Comparison of ENCODE assay signal across 42 cellular contexts in genomic region chr6:17088091-17088611, GRCh38. TPM values are rescaled to one million over a fixed set of nuclear protein-coding genes. Genes with fewer than 3 reads are reported as not detected.
"Had no signal": no experiment of that assay in that cellular context is flagged by ENCODE, and none has a peak within 500 bp of the region (broad histone marks: within the 10 kb centered on the region; RNA-seq: fewer than 3 reads in every experiment).

No MANE protein-coding gene starts in this region.

- H3K4me1 ChIP-seq: adrenal gland, ascending aorta, breast epithelium had no signal

- H3K4me3 ChIP-seq: adrenal gland, ascending aorta, body of pancreas, breast epithelium, cardiac muscle cell had no signal

- H3K36me3 Mint-ChIP-seq: activated naive CD4-positive, alpha-beta T cell treated with anti-CD3 and anti-CD28 coated beads, Interleukin-2, amount 10 ng/mL, durations not matched to agents 7 days and 5 days; activated naive CD4-positive, alpha-beta T cell treated with anti-CD3 and anti-CD28 coated beads, Interleukin-2, amount 50 U/mL, for 24 hours; activated naive CD4-positive, alpha-beta T cell treated with anti-CD3 and anti-CD28 coated beads, Interleukin-2, amount 50 U/mL, for 72 hours; activated naive CD8-positive, alpha-beta T cell; activated naive CD8-positive, alpha-beta T cell treated with anti-CD3 and anti-CD28 coated beads, Interleukin-2, amount 10 ng/mL, durations not matched to agents 7 days and 5 days; brain had no signal

- H3K27ac Mint-ChIP-seq: activated naive CD4-positive, alpha-beta T cell treated with anti-CD3 and anti-CD28 coated beads for 36 hours; activated naive CD4-positive, alpha-beta T cell treated with anti-CD3 and anti-CD28 coated beads, Interleukin-2, amount 10 ng/mL, durations not matched to agents 7 days and 5 days; activated naive CD4-positive, alpha-beta T cell treated with anti-CD3 and anti-CD28 coated beads, Interleukin-2, amount 50 U/mL, for 24 hours; activated naive CD4-positive, alpha-beta T cell treated with anti-CD3 and anti-CD28 coated beads, Interleukin-2, amount 50 U/mL, for 72 hours; activated naive CD8-positive, alpha-beta T cell; activated naive CD8-positive, alpha-beta T cell treated with anti-CD3 and anti-CD28 coated beads for 36 hours; activated naive CD8-positive, alpha-beta T cell treated with anti-CD3 and anti-CD28 coated beads, Interleukin-2, amount 10 ng/mL, durations not matched to agents 7 days and 5 days; activated naive CD8-positive, alpha-beta T cell treated with anti-CD3 and anti-CD28 coated beads, Interleukin-2, amount 50 U/mL, for 24 hours; activated T-cell treated with anti-CD3 and anti-CD28 coated beads, Interleukin-2, amount 50 U/mL, for 24 hours; activated T-cell treated with anti-CD3 and anti-CD28 coated beads, Interleukin-2, amount 50 U/mL, for 72 hours; activated T-helper 1 cell treated with anti-CD3 and anti-CD28 coated beads, Interleukin-12 subunit alpha, Interleukin-12 subunit beta, Interleukin-2, Interleukin-4 antibody, amounts not matched to agents 30 ng/mL and 10 ng/mL and 1 ng/mL, durations not matched to agents 14 hours and 24 hours and 36 hours; activated T-helper 17 cell treated with anti-CD3 and anti-CD28 coated beads, Interleukin-2, amount 50 U/mL, for 72 hours; activated T-helper 2 cell treated with anti-CD3 and anti-CD28 coated beads, Interferon-gamma antibody, Interleukin-2, Interleukin-4, amounts not matched to agents 10 μg/mL and 5 μg/mL and 100 μg/mL, durations not matched to agents 14 hours and 24 hours and 36 hours had no signal

- H3K4me1 Mint-ChIP-seq: activated naive CD4-positive, alpha-beta T cell treated with anti-CD3 and anti-CD28 coated beads, Interleukin-2, amount 10 ng/mL, durations not matched to agents 7 days and 5 days; activated naive CD4-positive, alpha-beta T cell treated with anti-CD3 and anti-CD28 coated beads, Interleukin-2, amount 50 U/mL, for 24 hours; activated naive CD8-positive, alpha-beta T cell treated with anti-CD3 and anti-CD28 coated beads for 36 hours; activated naive CD8-positive, alpha-beta T cell treated with anti-CD3 and anti-CD28 coated beads, Interleukin-2, amount 10 ng/mL, durations not matched to agents 7 days and 5 days; activated naive CD8-positive, alpha-beta T cell treated with anti-CD3 and anti-CD28 coated beads, Interleukin-2, amount 50 U/mL, for 24 hours; activated T-helper 17 cell treated with anti-CD3 and anti-CD28 coated beads, Interleukin-2, amount 50 U/mL, for 72 hours; central memory CD8-positive, alpha-beta T cell had no signal

- ATAC-seq: activated naive CD4-positive, alpha-beta T cell treated with anti-CD3 and anti-CD28 coated beads, Interleukin-2, amount 50 U/mL, for 72 hours; activated naive CD8-positive, alpha-beta T cell treated with anti-CD3 and anti-CD28 coated beads, Interleukin-2, amount 50 U/mL, for 24 hours; activated T-cell treated with anti-CD3 and anti-CD28 coated beads, Interleukin-2, amount 50 U/mL, for 4 hours; activated T-cell treated with anti-CD3 and anti-CD28 coated beads, Interleukin-2, amount 50 U/mL, for 72 hours; activated T-helper 17 cell treated with anti-CD3 and anti-CD28 coated beads, Interleukin-2, amount 50 U/mL, for 72 hours; body of pancreas had no signal

- H3K36me3 ChIP-seq: adrenal gland, ascending aorta, brain microvascular endothelial cell, breast epithelium, cardiac muscle cell had no signal

- FAIRE-seq: astrocyte had no signal

- H3K9me3 ChIP-seq: adrenal gland, ascending aorta, body of pancreas, breast epithelium had no signal

- H3K27me3 ChIP-seq: ascending aorta, body of pancreas, brain microvascular endothelial cell, breast epithelium, cardiac muscle cell had no signal

- H3K4me3 Mint-ChIP-seq: activated naive CD4-positive, alpha-beta T cell treated with anti-CD3 and anti-CD28 coated beads for 36 hours; activated naive CD4-positive, alpha-beta T cell treated with anti-CD3 and anti-CD28 coated beads, Interleukin-2, amount 10 ng/mL, durations not matched to agents 7 days and 5 days; activated naive CD4-positive, alpha-beta T cell treated with anti-CD3 and anti-CD28 coated beads, Interleukin-2, amount 50 U/mL, for 24 hours; activated naive CD8-positive, alpha-beta T cell; activated naive CD8-positive, alpha-beta T cell treated with anti-CD3 and anti-CD28 coated beads for 36 hours; activated naive CD8-positive, alpha-beta T cell treated with anti-CD3 and anti-CD28 coated beads, Interleukin-2, amount 10 ng/mL, durations not matched to agents 7 days and 5 days; activated naive CD8-positive, alpha-beta T cell treated with anti-CD3 and anti-CD28 coated beads, Interleukin-2, amount 50 U/mL, for 24 hours; activated T-cell treated with anti-CD3 and anti-CD28 coated beads, Interleukin-2, amount 50 U/mL, for 24 hours; activated T-cell treated with anti-CD3 and anti-CD28 coated beads, Interleukin-2, amount 50 U/mL, for 4 hours; activated T-cell treated with anti-CD3 and anti-CD28 coated beads, Interleukin-2, amount 50 U/mL, for 72 hours; activated T-helper 1 cell treated with anti-CD3 and anti-CD28 coated beads, Interleukin-12 subunit alpha, Interleukin-12 subunit beta, Interleukin-2, Interleukin-4 antibody, amounts not matched to agents 30 ng/mL and 10 ng/mL and 1 ng/mL, durations not matched to agents 14 hours and 24 hours and 36 hours; activated T-helper 17 cell treated with anti-CD3 and anti-CD28 coated beads, Interleukin-2, amount 50 U/mL, for 72 hours; brain; central memory CD8-positive, alpha-beta T cell had no signal

- H3K9me3 Mint-ChIP-seq: activated naive CD4-positive, alpha-beta T cell treated with anti-CD3 and anti-CD28 coated beads, Interleukin-2, amount 10 ng/mL, durations not matched to agents 7 days and 5 days; activated T-helper 1 cell treated with anti-CD3 and anti-CD28 coated beads, Interleukin-12 subunit alpha, Interleukin-12 subunit beta, Interleukin-2, Interleukin-4 antibody, amounts not matched to agents 30 ng/mL and 10 ng/mL and 1 ng/mL, durations not matched to agents 14 hours and 24 hours and 36 hours; activated T-helper 2 cell treated with anti-CD3 and anti-CD28 coated beads, Interferon-gamma antibody, Interleukin-2, Interleukin-4, amounts not matched to agents 10 μg/mL and 5 μg/mL and 100 μg/mL, durations not matched to agents 14 hours and 24 hours and 36 hours had no signal

- DNase-seq: activated effector memory CD4-positive, alpha-beta T cell treated with anti-CD3 and anti-CD28 coated beads, Interleukin-2, amount 50 U/mL, for 16 hours; activated effector memory CD4-positive, alpha-beta T cell treated with Interleukin-2 at 50 U/mL for 16 hours; activated gamma-delta T cell; activated gamma-delta T cell treated with Interleukin-2 at 50 U/mL for 16 hours; activated naive CD4-positive, alpha-beta T cell; activated naive CD4-positive, alpha-beta T cell treated with anti-CD3 and anti-CD28 coated beads for 36 hours; activated naive CD4-positive, alpha-beta T cell treated with anti-CD3 and anti-CD28 coated beads, Interleukin-2, amount 10 ng/mL, durations not matched to agents 7 days and 5 days; activated naive CD4-positive, alpha-beta T cell treated with anti-CD3 and anti-CD28 coated beads, Interleukin-2, amount 50 U/mL, for 16 hours; activated naive CD4-positive, alpha-beta T cell treated with Interleukin-2 at 50 U/mL for 16 hours; activated naive CD8-positive, alpha-beta T cell treated with anti-CD3 and anti-CD28 coated beads for 36 hours; activated naive CD8-positive, alpha-beta T cell treated with anti-CD3 and anti-CD28 coated beads, Interleukin-2, amount 10 ng/mL, durations not matched to agents 7 days and 5 days; activated naive CD8-positive, alpha-beta T cell treated with anti-CD3 and anti-CD28 coated beads, Interleukin-2, amount 50 U/mL, for 24 hours; activated T-cell treated with anti-CD3 and anti-CD28 coated beads, Interleukin-2, amount 50 U/mL, for 1 hour; activated T-cell treated with anti-CD3 and anti-CD28 coated beads, Interleukin-2, amount 50 U/mL, for 24 hours; activated T-cell treated with anti-CD3 and anti-CD28 coated beads, Interleukin-2, amount 50 U/mL, for 4 hours; activated T-cell treated with anti-CD3 and anti-CD28 coated beads, Interleukin-2, amount 50 U/mL, for 48 hours; activated T-cell treated with anti-CD3 and anti-CD28 coated beads, Interleukin-2, amount 50 U/mL, for 72 hours; adrenal gland; amniotic stem cell; amygdala; anterior cingulate cortex; aorta; body of pancreas; brain microvascular endothelial cell; caudate nucleus; central memory CD4-positive, alpha-beta T cell; cerebellar nuclear complex had no signal

- H3K27ac ChIP-seq: adrenal gland, ascending aorta, brain microvascular endothelial cell, breast epithelium, cardiac muscle cell had no signal

RNA-seq across cellular contexts. Expression of gene STMND1, which starts 13.7 kb away (rescaled TPM):
- total RNA-seq: activated naive CD4-positive, alpha-beta T cell treated with anti-CD3 and anti-CD28 coated beads for 36 hours; activated naive CD8-positive, alpha-beta T cell treated with anti-CD3 and anti-CD28 coated beads for 36 hours; activated naive CD8-positive, alpha-beta T cell treated with anti-CD3 and anti-CD28 coated beads, Interleukin-2, amount 10 ng/mL, durations not matched to agents 7 days and 5 days; activated T-cell treated with anti-CD3 and anti-CD28 coated beads, Interleukin-2, amount 50 U/mL, for 4 hours; activated T-cell treated with anti-CD3 and anti-CD28 coated beads, Interleukin-2, amount 50 U/mL, for 72 hours; activated T-helper 1 cell treated with anti-CD3 and anti-CD28 coated beads, Interleukin-12 subunit alpha, Interleukin-12 subunit beta, Interleukin-2, Interleukin-4 antibody, amounts not matched to agents 30 ng/mL and 10 ng/mL and 1 ng/mL, durations not matched to agents 14 hours and 24 hours and 36 hours; activated T-helper 2 cell treated with anti-CD3 and anti-CD28 coated beads, Interferon-gamma antibody, Interleukin-2, Interleukin-4, amounts not matched to agents 10 μg/mL and 5 μg/mL and 100 μg/mL, durations not matched to agents 14 hours and 24 hours and 36 hours; adrenal gland; aorta; ascending aorta; bronchial epithelial cell; cardiac muscle cell; cardiac septum; chondrocyte had no signal
- polyA plus RNA-seq: adrenal gland, aorta, cardiac muscle cell had no signal
